12 cellular contexts compared by ENCODE assay signal in the genomic region with DNA sequence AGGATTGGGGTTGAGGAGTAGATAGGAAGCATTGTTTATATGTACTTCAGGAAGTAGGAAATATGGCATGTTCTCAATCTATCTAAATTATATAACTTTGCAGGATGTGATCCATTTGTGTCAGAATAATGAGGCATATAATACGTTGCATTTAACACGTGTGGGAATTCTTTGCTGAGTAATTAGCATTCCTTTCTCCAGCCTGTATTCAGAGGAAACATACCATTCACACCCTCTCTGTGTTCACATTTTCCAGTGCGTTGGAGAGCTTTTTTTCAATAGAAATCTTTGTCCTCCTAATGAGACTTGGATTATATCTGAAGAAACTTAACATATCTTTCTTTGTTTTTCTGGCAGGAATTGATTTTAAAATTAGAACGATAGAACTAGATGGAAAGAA. TPM values are rescaled to one million over a fixed set of nuclear protein-coding genes. Genes with fewer than 3 reads are reported as not detected.
DNase-seq lines count a peak whose midpoint lies in the region; ATAC-seq and TF ChIP-seq lines count a peak whose summit lies in the region.
"Had no signal": no experiment of that assay in that cellular context is flagged by ENCODE, and none has a peak within 500 bp of the region (broad histone marks: within the 10 kb centered on the region; RNA-seq: fewer than 3 reads in every experiment).

No MANE protein-coding gene starts in this region.

- no peaks in the 10 kb centered on the region for H3K9me3 Mint-ChIP-seq in natural killer cell

- no peak for TF ChIP-seq CTCF in natural killer cell (IDR thresholded peaks at IDR 0.05)

- peak overlapping the region; percentile 83 to 89 for H3K27ac Mint-ChIP-seq in natural killer cell

- H3K4me3 Mint-ChIP-seq in natural killer cell = peak overlapping the region; percentile 19

- intact Hi-C loops in natural killer cell (cut with micrococcal nuclease) = no loop called here

- H3K4me1 Mint-ChIP-seq in natural killer cell = peaks cover 81 to 82% of the 10 kb centered on the region in 2 donors

- peaks cover 9% of the 10 kb centered on the region for H3K36me3 Mint-ChIP-seq in natural killer cell

- DNase-seq in A172 (ENCODE audit: low spot score) (peak; percentile 56), RPMI7951 (ENCODE audit: low read depth) (peak; percentile 66), dermis microvascular lymphatic vessel endothelial cell (ENCODE audit: low read depth in 2 of 2) (peak; percentile 83 to 85), natural killer cell (no peak), superior temporal gyrus (ENCODE audit: extremely low spot score) (no peak), KG1 (lab: John Stamatoyannopoulos, UW) (no peak), LoVo (ENCODE audit: low spot score) (no peak), NCI-H2081 treated with DMSO at 0.1 percent for 48 hours (lab: John Stamatoyannopoulos, UW) (no peak)
- DNase-seq: glutamatergic neuron, NCI-H2029, pancreas had no signal

- no peak for ATAC-seq in natural killer cell
- ATAC-seq: SK-N-SH treated with all-trans-retinoic acid at 6 μM for 48 hours had no signal

- no peaks in the 10 kb centered on the region for H3K27me3 Mint-ChIP-seq in natural killer cell (ENCODE audit: low read depth in 2 of 2)

RNA-seq across cellular contexts. Expression of a gene that starts 33.0 kb away (rescaled TPM):
- total RNA-seq in A172 (2014; rRNA removed; shearing (Covaris generic)) = 12.8 and 15.0 TPM in 2 replicates
- 24.5 and 25.4 TPM in 2 replicates for total RNA-seq in RPMI7951 (2014; rRNA removed; shearing (Covaris generic))
- total RNA-seq in dermis microvascular lymphatic vessel endothelial cell = 18.9 and 27.1 TPM in 2 replicates
- 10 to 100 TPM in 1 of 3 donors, 1 to 10 TPM in 2; 8.6 to 12.4 (median 9.9) TPM for total RNA-seq in natural killer cell

RNA-seq across cellular contexts. Expression of a gene that starts 55.0 kb away (rescaled TPM):
- 18.2 and 20.5 TPM in 2 replicates for total RNA-seq in A172 (2014; rRNA removed; shearing (Covaris generic))
- total RNA-seq in RPMI7951 (2014; rRNA removed; shearing (Covaris generic)) = 42.4 and 52.0 TPM in 2 replicates
- total RNA-seq in dermis microvascular lymphatic vessel endothelial cell (55.8 and 56.8 TPM in 2 replicates), natural killer cell (100 to 1,000 TPM; 128 to 155 (median 137) TPM)

Comparison
In these comparisons a context has a peak if more than half of its experiments do, and no peak if none do; other contexts are left out.
1. DNase-seq: peak in A172 (single experiment), RPMI7951 (single experiment) and dermis microvascular lymphatic vessel endothelial cell (2 of 2); none in natural killer cell (single experiment), superior temporal gyrus (single experiment), KG1 (single experiment), LoVo (single experiment) and NCI-H2081 treated with DMSO at 0.1 percent for 48 hours (single experiment).